8 cellular contexts compared by ENCODE assay signal in genomic region chr1:231421971-231422797, GRCh38. TPM values are rescaled to one million over a fixed set of nuclear protein-coding genes. Genes with fewer than 3 reads are reported as not detected.
DNase-seq lines count a peak whose midpoint lies in the region; ATAC-seq lines count a peak whose summit lies in the region.

EGLN1 (minus strand) TSS chr1:231422287; CDS start chr1:231421888, 399 bp downstream.

- POLR2A ChIA-PET in CD4-positive, alpha-beta memory T cell (lab: Charles Lee; ENCODE audit: partially characterized antibody): interaction anchor here (0.7 to 3.3 kb wide), 19 partner anchors 8 to 443 kb away, joined by 3 to 52 read pairs (median 5); partner anchors contain the start of genes ARV1, DISC1, EXOC8 and SPRTN
- POLR2A ChIA-PET in activated CD8-positive, alpha-beta T cell treated with anti-CD3 and anti-CD28 coated beads, Interleukin-2, amount 10 ng/mL, durations not matched to agents 7 days and 5 days (lab: Charles Lee): interaction anchor here (0.6 to 2.5 kb wide), 7 partner anchors 7 to 110 kb away, joined by 3 to 18 read pairs (median 4); partner anchors contain the start of genes EXOC8, SPRTN and TSNAX

- H3K27ac ChIP-seq in CD4-positive, alpha-beta memory T cell (ENCODE audit: low read depth, low read length): peak within 1 kb of the TSS; percentile 63
- H3K27ac ChIP-seq in ectodermal cell (ENCODE audit: insufficient read depth, low read depth, low read length, poor library complexity, severe bottlenecking): peak within 1 kb of the TSS; percentile 28

- H3K27ac Mint-ChIP-seq in CD4-positive, alpha-beta memory T cell: peak within 1 kb of the TSS; percentile 83 to 98 (median 95)
- H3K27ac Mint-ChIP-seq in activated CD8-positive, alpha-beta T cell treated with anti-CD3 and anti-CD28 coated beads, Interleukin-2, amount 10 ng/mL, durations not matched to agents 7 days and 5 days: peak within 1 kb of the TSS; percentile 89

- peak; percentile 79 to 85 (median 84) for DNase-seq in CD4-positive, alpha-beta memory T cell
- peak; percentile 68 for DNase-seq in NCI-H82 treated with DMSO at 0.1 percent for 48 hours (lab: John Stamatoyannopoulos, UW; ENCODE audit: unreplicated experiment)
- peak; percentile 85 for DNase-seq in activated CD8-positive, alpha-beta T cell treated with anti-CD3 and anti-CD28 coated beads, Interleukin-2, amount 10 ng/mL, durations not matched to agents 7 days and 5 days
- DNase-seq in lung microvascular endothelial cell (ENCODE audit: low read depth in 2 of 2): peak; percentile 87 to 91
- peak; percentile 61 to 74 (median 73) for DNase-seq in stimulated activated CD4-positive, alpha-beta T cell treated with anti-CD3 and anti-CD28 coated beads, TNF-alpha, amount 100 ng/mL, for 4 hours (ENCODE audit: low read depth in 3 of 3)

- peaks cover 29 to 49% (median 38%) of the 10 kb centered on the region in 4 donors for H3K4me1 Mint-ChIP-seq in CD4-positive, alpha-beta memory T cell
- peaks cover 35% of the 10 kb centered on the region for H3K4me1 Mint-ChIP-seq in activated CD8-positive, alpha-beta T cell treated with anti-CD3 and anti-CD28 coated beads, Interleukin-2, amount 10 ng/mL, durations not matched to agents 7 days and 5 days (ENCODE audit: low read depth)

- peaks cover 3 to 17% of the 10 kb centered on the region in 2 donors for H3K36me3 Mint-ChIP-seq in CD4-positive, alpha-beta memory T cell
- peaks cover 28% of the 10 kb centered on the region for H3K36me3 Mint-ChIP-seq in activated CD8-positive, alpha-beta T cell treated with anti-CD3 and anti-CD28 coated beads, Interleukin-2, amount 10 ng/mL, durations not matched to agents 7 days and 5 days (ENCODE audit: low read depth)

- H3K9me3 ChIP-seq in CD4-positive, alpha-beta memory T cell (ENCODE audit: control insufficient read depth in 1 of 2, low read length in 2 of 2): no peaks in the 10 kb centered on the region
- no peaks in the 10 kb centered on the region for H3K9me3 ChIP-seq in ectodermal cell (ENCODE audit: control insufficient read depth, low read length)

- no peaks in the 10 kb centered on the region for H3K27me3 ChIP-seq in CD4-positive, alpha-beta memory T cell (ENCODE audit: insufficient read depth, low read length)
- H3K27me3 ChIP-seq in ectodermal cell (ENCODE audit: control insufficient read depth, insufficient read depth, low read length, poor library complexity, severe bottlenecking): peaks cover 79% of the 10 kb centered on the region

- H3K27me3 Mint-ChIP-seq in CD4-positive, alpha-beta memory T cell: no peaks in the 10 kb centered on the region
- H3K27me3 Mint-ChIP-seq in activated CD8-positive, alpha-beta T cell treated with anti-CD3 and anti-CD28 coated beads, Interleukin-2, amount 10 ng/mL, durations not matched to agents 7 days and 5 days (ENCODE audit: low read depth): peaks cover 14% of the 10 kb centered on the region

- no peaks in the 10 kb centered on the region for H3K9me3 Mint-ChIP-seq in CD4-positive, alpha-beta memory T cell
- no peaks in the 10 kb centered on the region for H3K9me3 Mint-ChIP-seq in activated CD8-positive, alpha-beta T cell treated with anti-CD3 and anti-CD28 coated beads, Interleukin-2, amount 10 ng/mL, durations not matched to agents 7 days and 5 days (ENCODE audit: insufficient read depth)

- WGBS in ectodermal cell, 2 experiments: 0 to 1% methylated on average over 104 of the region's 104 CpGs

- CTCF ChIA-PET in CD4-positive, alpha-beta memory T cell (lab: Charles Lee; ENCODE audit: partially characterized antibody): interaction anchor here (2.2 kb wide), 1 partner anchor 84 kb away, joined by 7 read pairs; the partner anchor contains the start of genes EXOC8 and SPRTN
- CTCF ChIA-PET in activated CD8-positive, alpha-beta T cell treated with anti-CD3 and anti-CD28 coated beads, Interleukin-2, amount 10 ng/mL, durations not matched to agents 7 days and 5 days (lab: Charles Lee): interaction anchor here (1.1 to 2.2 kb wide), 6 partner anchors 32 to 162 kb away, joined by 3 to 18 read pairs (median 4); partner anchors contain the start of genes EXOC8 and SPRTN

- H3K36me3 ChIP-seq in CD4-positive, alpha-beta memory T cell (ENCODE audit: insufficient read depth, low read length): no peaks in the 10 kb centered on the region
- H3K36me3 ChIP-seq in ectodermal cell (ENCODE audit: control insufficient read depth, insufficient read depth, low read length): no peaks in the 10 kb centered on the region

- peaks cover 43% of the 10 kb centered on the region for H3K4me1 ChIP-seq in CD4-positive, alpha-beta memory T cell (ENCODE audit: insufficient read depth, low read length)
- H3K4me1 ChIP-seq in ectodermal cell (ENCODE audit: control insufficient read depth, insufficient read depth, low read length): peaks cover 10% of the 10 kb centered on the region

- peak within 1 kb of the TSS; percentile 90 to 97 (median 95) for H3K4me3 Mint-ChIP-seq in CD4-positive, alpha-beta memory T cell
- H3K4me3 Mint-ChIP-seq in activated CD8-positive, alpha-beta T cell treated with anti-CD3 and anti-CD28 coated beads, Interleukin-2, amount 10 ng/mL, durations not matched to agents 7 days and 5 days: peak within 1 kb of the TSS; percentile 91

- H3K4me3 ChIP-seq in CD4-positive, alpha-beta memory T cell (ENCODE audit: low read length in 2 of 2): peak within 1 kb of the TSS; percentile 70 to 80
- peak within 1 kb of the TSS; percentile 58 for H3K4me3 ChIP-seq in ectodermal cell (ENCODE audit: insufficient read depth, low read depth, low read length)

- intact Hi-C loops in CD4-positive, alpha-beta memory T cell (cut with micrococcal nuclease): loop anchor here (1.0 to 5.0 kb wide), 8 partner anchors 39 to 445 kb away; partner anchors contain the start of genes ARV1, GNPAT, SPRTN and TSNAX

- ATAC-seq in GM19438 (IDR thresholded peaks at IDR 0.05; ENCODE audit: low read depth, unreplicated experiment): peak; percentile 71
- peak; percentile 73 for ATAC-seq in HG03571 (IDR thresholded peaks at IDR 0.05; ENCODE audit: unreplicated experiment)
- ATAC-seq in activated CD8-positive, alpha-beta T cell treated with anti-CD3 and anti-CD28 coated beads, Interleukin-2, amount 10 ng/mL, durations not matched to agents 7 days and 5 days: peak; percentile 85

RNA-seq across cellular contexts. Expression of gene EGLN1, which starts in this region (rescaled TPM):
- total RNA-seq in CD4-positive, alpha-beta memory T cell: 10 to 100 TPM; 23.5 to 29.3 TPM
- 10 to 100 TPM; 26.0 to 32.1 TPM for polyA plus RNA-seq in CD4-positive, alpha-beta memory T cell
- total RNA-seq in activated CD8-positive, alpha-beta T cell treated with anti-CD3 and anti-CD28 coated beads, Interleukin-2, amount 10 ng/mL, durations not matched to agents 7 days and 5 days: 10 to 100 TPM; 30.5 to 32.6 TPM
- 6.0 TPM for polyA plus RNA-seq in ectodermal cell (2013, experiment 1 of 4)
- polyA plus RNA-seq in ectodermal cell (2013, experiment 2 of 4): 4.9 TPM
- polyA plus RNA-seq in ectodermal cell (2013, experiment 3 of 4): 8.1 TPM
- 8.7 TPM for polyA plus RNA-seq in ectodermal cell (2013, experiment 4 of 4)
- total RNA-seq in lung microvascular endothelial cell: 48.8 and 71.6 TPM in 2 replicates

Comparison
In these comparisons a context has a peak if more than half of its experiments do, and no peak if none do; other contexts are left out.
1. Peak in every context shown above with its lines: DNase-seq, ATAC-seq, H3K4me3 ChIP-seq and H3K27ac ChIP-seq.